Comparison of ENCODE assay signal across 11 cellular contexts in genomic region chr22:19598054-19598855, GRCh38.
DNase-seq lines count a peak whose midpoint lies in the region; ATAC-seq and TF ChIP-seq lines count a peak whose summit lies in the region.
"Had no signal": no experiment of that assay in that cellular context is flagged by ENCODE, and none has a peak within 500 bp of the region (broad histone marks: within the 10 kb centered on the region; RNA-seq: fewer than 3 reads in every experiment).

No MANE protein-coding gene starts in this region.

- TF ChIP-seq POLR2A in esophagus muscularis mucosa (IDR thresholded peaks at IDR 0.05; ENCODE audit: low read depth): no peak

- H3K27ac ChIP-seq in CD8-positive, alpha-beta T cell (ENCODE audit: low read depth, low read length): peak overlapping the region; percentile 39
- H3K27ac ChIP-seq in Karpas-422 (ENCODE audit: low read length) (peak overlapping the region; percentile 99), mesenchymal stem cell (ENCODE audit: low read length, poor library complexity, severe bottlenecking) (no peak overlapping the region), esophagus muscularis mucosa (replicated peaks in 1 of 4) (no peak overlapping the region)

- peak overlapping the region; percentile 28 for H4K8ac ChIP-seq in mesenchymal stem cell (ENCODE audit: low read length)

- no peaks in the 10 kb centered on the region for H3K79me1 ChIP-seq in mesenchymal stem cell (replicated peaks; ENCODE audit: low read length, poor library complexity, severe bottlenecking)

- DNase-seq in CD8-positive, alpha-beta T cell: peak in 3 of 7 experiments; percentile 20 to 62 (median 43)
- peak; percentile 85 for DNase-seq in Karpas-422
- no peak for DNase-seq in activated naive CD4-positive, alpha-beta T cell treated with anti-CD3 and anti-CD28 coated beads, Interleukin-2, amount 50 U/mL, for 72 hours (ENCODE audit: low spot score in 2 of 2)
- DNase-seq in mesenchymal stem cell: no peak
- DNase-seq in GM13976 (ENCODE audit: low spot score): no peak
- no peak for DNase-seq in ureter (ENCODE audit: low spot score)
- DNase-seq in epidermal melanocyte (ENCODE audit: insufficient read length, low spot score): no peak
- no peak for DNase-seq in esophagus muscularis mucosa (ENCODE audit: extremely low spot score)
- DNase-seq: DMS 273 treated with DMSO at 0.1 percent for 48 hours, thyroid gland had no signal

- no peak overlapping the region for H3K23ac ChIP-seq in mesenchymal stem cell (ENCODE audit: low read length in 2 of 2)

- peaks cover 55% of the 10 kb centered on the region for H3K4me1 Mint-ChIP-seq in CD8-positive, alpha-beta T cell (ENCODE audit: low read depth)

- peak overlapping the region; percentile 69 for H3K9ac ChIP-seq in Karpas-422 (ENCODE audit: low read length)
- H3K9ac ChIP-seq in mesenchymal stem cell (ENCODE audit: low read length): no peak overlapping the region

- 73% methylated on average over 10 of the region's 10 CpGs for WGBS in mesenchymal stem cell
- WGBS in esophagus muscularis mucosa: 60% methylated on average over 7 of the region's 10 CpGs

- H2BK120ac ChIP-seq in mesenchymal stem cell (ENCODE audit: low read depth, low read length): no peak overlapping the region

- TF ChIP-seq CTCF in CD8-positive, alpha-beta T cell (IDR thresholded peaks at IDR 0.05): no peak
- TF ChIP-seq CTCF in GM13976 (IDR thresholded peaks at IDR 0.05; ENCODE audit: borderline replicate concordance, control extremely low read depth, extremely low read depth, insufficient read depth, missing control alignments) (no peak), esophagus muscularis mucosa (IDR thresholded peaks at IDR 0.05) (no peak)

- no peak overlapping the region for H2AK5ac ChIP-seq in mesenchymal stem cell (ENCODE audit: low read length, severe bottlenecking)

- H4K91ac ChIP-seq in mesenchymal stem cell (ENCODE audit: low read length): peak overlapping the region; percentile 36

- H3K36me3 ChIP-seq in CD8-positive, alpha-beta T cell (ENCODE audit: insufficient read depth, low read length): no peaks in the 10 kb centered on the region
- no peaks in the 10 kb centered on the region for H3K36me3 ChIP-seq in Karpas-422 (ENCODE audit: insufficient read depth, low read length)
- no peaks in the 10 kb centered on the region for H3K36me3 ChIP-seq in mesenchymal stem cell (ENCODE audit: control insufficient read depth in 1 of 2, insufficient read depth in 2 of 2, low read depth in 1 of 2, low read length in 2 of 2)
- H3K36me3 ChIP-seq in esophagus muscularis mucosa: no peaks in the 10 kb centered on the region
- H3K36me3 ChIP-seq: thyroid gland had no signal

- in situ Hi-C loops in GM13976 (cut with MboI; ENCODE audit: low sequenced_read_pairs, unreplicated experiment): no loop called here

- no peaks in the 10 kb centered on the region for H4K20me1 ChIP-seq in Karpas-422 (ENCODE audit: insufficient read depth, low read depth, low read length)

- peak overlapping the region; percentile 38; the same call in 1 of the 2 replicates for H2AFZ ChIP-seq in Karpas-422 (ENCODE audit: low read length)
- H2AFZ ChIP-seq in mesenchymal stem cell (ENCODE audit: low read depth, low read length): no peak overlapping the region

- peak overlapping the region; percentile 92 for H3K27ac Mint-ChIP-seq in CD8-positive, alpha-beta T cell
- peak overlapping the region; percentile 52 to 75 for H3K27ac Mint-ChIP-seq in activated naive CD4-positive, alpha-beta T cell treated with anti-CD3 and anti-CD28 coated beads, Interleukin-2, amount 50 U/mL, for 72 hours
- H3K27ac Mint-ChIP-seq: activated T-helper 2 cell treated with anti-CD3 and anti-CD28 coated beads, Interferon-gamma antibody, Interleukin-2, Interleukin-4, amounts not matched to agents 10 μg/mL and 5 μg/mL and 100 μg/mL, durations not matched to agents 14 hours and 24 hours and 36 hours had no signal

- H3K27me3 Mint-ChIP-seq in CD8-positive, alpha-beta T cell (ENCODE audit: low read depth): no peaks in the 10 kb centered on the region

- peak overlapping the region; percentile 17 for H3K4me3 ChIP-seq in CD8-positive, alpha-beta T cell (ENCODE audit: low read depth, low read length)
- H3K4me3 ChIP-seq in Karpas-422 (ENCODE audit: low read length) (peak overlapping the region; percentile 42; the same call in 1 of the 2 replicates), mesenchymal stem cell (ENCODE audit: insufficient read depth in 1 of 2, low read depth in 1 of 2, low read length in 2 of 2) (no peak overlapping the region), esophagus muscularis mucosa (no peak overlapping the region)
- H3K4me3 ChIP-seq: thyroid gland had no signal

- no peaks in the 10 kb centered on the region for H3K36me3 Mint-ChIP-seq in CD8-positive, alpha-beta T cell
- H3K36me3 Mint-ChIP-seq in activated naive CD4-positive, alpha-beta T cell treated with anti-CD3 and anti-CD28 coated beads, Interleukin-2, amount 50 U/mL, for 72 hours: no peaks in the 10 kb centered on the region

- no peak overlapping the region for H3K18ac ChIP-seq in mesenchymal stem cell (ENCODE audit: low read depth in 1 of 2, low read length in 2 of 2)

- ATAC-seq in CD8-positive, alpha-beta T cell: peak; percentile 18
- peak in 1 of 2 donors; percentile 54 for ATAC-seq in activated naive CD4-positive, alpha-beta T cell treated with anti-CD3 and anti-CD28 coated beads, Interleukin-2, amount 50 U/mL, for 72 hours

- intact Hi-C loops in CD8-positive, alpha-beta T cell (cut with DNase I, micrococcal nuclease): no loop called here
- intact Hi-C loops in esophagus muscularis mucosa (cut with DNase I): no loop called here

- H2BK12ac ChIP-seq in mesenchymal stem cell (ENCODE audit: low read length in 2 of 2): no peak overlapping the region

- H3K14ac ChIP-seq in mesenchymal stem cell (ENCODE audit: low read length in 2 of 2): peak overlapping the region in 1 of 2 experiments; percentile 44

- peaks cover 46% of the 10 kb centered on the region for H3K4me1 ChIP-seq in CD8-positive, alpha-beta T cell (ENCODE audit: insufficient read depth, low read length)
- H3K4me1 ChIP-seq in Karpas-422 (ENCODE audit: low read length): peaks cover 41% of the 10 kb centered on the region
- peaks cover 11% of the 10 kb centered on the region for H3K4me1 ChIP-seq in mesenchymal stem cell (ENCODE audit: control insufficient read depth, insufficient read depth, low read depth, low read length)
- peaks cover 0 to 3% (median 0%) of the 10 kb centered on the region in 4 donors for H3K4me1 ChIP-seq in esophagus muscularis mucosa

- POLR2A ChIA-PET in CD8-positive, alpha-beta T cell (lab: Charles Lee): interaction anchor here (0.6 to 1.9 kb wide), 6 partner anchors 10 to 490 kb away, joined by 3 to 10 read pairs (median 5); partner anchors contain the start of genes HIRA, MRPL40 and UFD1

- H3K79me2 ChIP-seq in Karpas-422 (ENCODE audit: low read length): no peaks in the 10 kb centered on the region

- H3K9me3 Mint-ChIP-seq in CD8-positive, alpha-beta T cell: no peaks in the 10 kb centered on the region
- H3K9me3 Mint-ChIP-seq in activated naive CD4-positive, alpha-beta T cell treated with anti-CD3 and anti-CD28 coated beads, Interleukin-2, amount 50 U/mL, for 72 hours: peaks cover 0 to 4% of the 10 kb centered on the region in 2 donors
- H3K9me3 Mint-ChIP-seq: activated T-helper 2 cell treated with anti-CD3 and anti-CD28 coated beads, Interferon-gamma antibody, Interleukin-2, Interleukin-4, amounts not matched to agents 10 μg/mL and 5 μg/mL and 100 μg/mL, durations not matched to agents 14 hours and 24 hours and 36 hours had no signal

- no peaks in the 10 kb centered on the region for H3K9me3 ChIP-seq in CD8-positive, alpha-beta T cell (ENCODE audit: low read length)
- H3K9me3 ChIP-seq in Karpas-422 (ENCODE audit: low read length) (no peaks in the 10 kb centered on the region), mesenchymal stem cell (ENCODE audit: control insufficient read depth, low read length) (no peaks in the 10 kb centered on the region), esophagus muscularis mucosa (no peaks in the 10 kb centered on the region)
- H3K9me3 ChIP-seq: thyroid gland had no signal

- no peak overlapping the region for H2BK15ac ChIP-seq in mesenchymal stem cell (ENCODE audit: low read depth, poor library complexity, severe bottlenecking)

- H2BK5ac ChIP-seq in mesenchymal stem cell (ENCODE audit: low read depth, low read length, poor library complexity, severe bottlenecking): no peak overlapping the region

- H3K4me3 Mint-ChIP-seq in CD8-positive, alpha-beta T cell: peak overlapping the region; percentile 15

- peak overlapping the region; percentile 75 for H3K4me2 ChIP-seq in Karpas-422 (ENCODE audit: low read depth, low read length, poor library complexity, severe bottlenecking)
- no peak overlapping the region for H3K4me2 ChIP-seq in mesenchymal stem cell (ENCODE audit: low read length, poor library complexity, severe bottlenecking)

- H3K9me2 ChIP-seq in Karpas-422 (replicated peaks; ENCODE audit: insufficient read depth, low read length): no peaks in the 10 kb centered on the region

- no peak overlapping the region for H3K4ac ChIP-seq in mesenchymal stem cell (ENCODE audit: low read depth in 1 of 2, low read length in 2 of 2)

- TF ChIP-seq EP300 in esophagus muscularis mucosa (IDR thresholded peaks at IDR 0.05): no peak

- CTCF ChIA-PET in CD8-positive, alpha-beta T cell (lab: Charles Lee): interaction anchor here (1.1 kb wide), 1 partner anchor 31 kb away, joined by 4 read pairs; no protein-coding TSS in a partner anchor

- H3K27me3 ChIP-seq in CD8-positive, alpha-beta T cell (ENCODE audit: insufficient read depth, low read length): no peaks in the 10 kb centered on the region
- H3K27me3 ChIP-seq in Karpas-422 (ENCODE audit: low read length): no peaks in the 10 kb centered on the region
- peaks cover 8 to 46% of the 10 kb centered on the region in 2 experiments for H3K27me3 ChIP-seq in mesenchymal stem cell (ENCODE audit: control insufficient read depth in 1 of 2, insufficient read depth in 1 of 2, low read length in 2 of 2)
- H3K27me3 ChIP-seq in esophagus muscularis mucosa: peaks cover 0 to 24% (median 1%) of the 10 kb centered on the region in 4 donors
- H3K27me3 ChIP-seq: thyroid gland had no signal

Comparison
In these comparisons a context has a peak if more than half of its experiments do, and no peak if none do; other contexts are left out.
1. H3K27ac ChIP-seq: peak in CD8-positive, alpha-beta T cell (single experiment) and Karpas-422 (single experiment); none in mesenchymal stem cell (single experiment) and esophagus muscularis mucosa (0 of 4).
2. H3K4me3 ChIP-seq: peak in CD8-positive, alpha-beta T cell (single experiment) and Karpas-422 (single experiment); none in mesenchymal stem cell (0 of 2) and esophagus muscularis mucosa (0 of 4).